11 cellular contexts compared by ENCODE assay signal in genomic region chr3:142033292-142033691, GRCh38.
"Had no signal": no experiment of that assay in that cellular context is flagged by ENCODE, and none has a peak within 500 bp of the region (broad histone marks: within the 10 kb centered on the region; RNA-seq: fewer than 3 reads in every experiment).

No MANE protein-coding gene starts in this region.

- H3K4me2 ChIP-seq: GM23338 had no signal

- H3K9me3 Mint-ChIP-seq: GM23338, H9, HFFc6 had no signal

- FAIRE-seq: H1, H54 had no signal

- H3K9ac ChIP-seq: GM23248 had no signal

- ATAC-seq: GM23338, HCT116 had no signal

- H3K36me3 ChIP-seq: HAP-1 had no signal

- H3K4me3 Mint-ChIP-seq: GM23338, H9, HFFc6 had no signal

- H3K4me3 ChIP-seq: GM23248, GM23338, HAP-1 had no signal

- H2AFZ ChIP-seq: GM23248, GM23338 had no signal

- DNase-seq: GM23248, GOT3, H7, H9, HCEC 1CT, HFFc6 had no signal

- H3K27ac ChIP-seq: GM23248 had no signal

- H3K27ac Mint-ChIP-seq: GM23338, H9, HFFc6 had no signal

- H3K9me3 ChIP-seq: HAP-1 had no signal
